14 cellular contexts compared by ENCODE assay signal in the genomic region with DNA sequence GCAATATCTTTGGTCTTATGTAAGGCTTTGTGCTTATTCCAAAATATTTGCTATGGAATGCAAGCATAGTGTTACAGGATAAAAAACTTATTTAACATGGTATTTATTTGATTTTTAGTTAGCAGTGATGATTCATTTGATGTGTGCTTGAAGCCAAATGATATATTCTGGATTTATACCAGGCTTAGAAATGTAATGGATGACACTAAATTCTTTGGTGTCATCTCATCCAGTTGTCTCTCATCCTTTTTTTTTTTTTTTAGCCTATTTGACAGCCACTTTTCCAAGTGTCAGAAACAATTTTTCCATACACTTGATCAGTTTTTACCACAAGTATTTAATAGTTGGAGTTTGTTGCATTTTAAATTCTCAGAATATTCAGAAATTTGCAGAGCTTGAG.
"Had no signal": no experiment of that assay in that cellular context is flagged by ENCODE, and none has a peak within 500 bp of the region (broad histone marks: within the 10 kb centered on the region; RNA-seq: fewer than 3 reads in every experiment).

No MANE protein-coding gene starts in this region.

- H3K4me1 Mint-ChIP-seq: neural crest cell had no signal

- ATAC-seq: heart left ventricle; left colon; psoas muscle; right lobe of liver; stimulated activated naive CD8-positive, alpha-beta T cell treated with anti-CD3 and anti-CD28 coated beads, Interleukin-15, amount 100 ng/mL, for 72 hours; upper lobe of right lung had no signal

- DNase-seq: activated CD4-positive, CD25-positive, alpha-beta regulatory T cell treated with anti-CD3 and anti-CD28 coated beads, Interleukin-2, amount 50 U/mL, for 72 hours; activated naive CD8-positive, alpha-beta T cell treated with anti-CD3 and anti-CD28 coated beads, Interleukin-2, amount 10 ng/mL, durations not matched to agents 7 days and 5 days; anterior cingulate cortex; dorsolateral prefrontal cortex; endodermal cell; heart left ventricle; left colon; psoas muscle; right lobe of liver; stimulated activated naive CD8-positive, alpha-beta T cell treated with anti-CD3 and anti-CD28 coated beads, Interleukin-15, amount 100 ng/mL, for 72 hours; upper lobe of right lung had no signal

- H3K27ac Mint-ChIP-seq: activated naive CD8-positive, alpha-beta T cell treated with anti-CD3 and anti-CD28 coated beads, Interleukin-2, amount 10 ng/mL, durations not matched to agents 7 days and 5 days; activated T-helper 1 cell treated with anti-CD3 and anti-CD28 coated beads, Interleukin-12 subunit alpha, Interleukin-12 subunit beta, Interleukin-2, Interleukin-4 antibody, amounts not matched to agents 30 ng/mL and 10 ng/mL and 1 ng/mL, durations not matched to agents 14 hours and 24 hours and 36 hours; endodermal cell; mesothelial cell of epicardium; stimulated activated naive CD8-positive, alpha-beta T cell treated with anti-CD3 and anti-CD28 coated beads, Interleukin-15, amount 100 ng/mL, for 72 hours had no signal

- H3K9me3 Mint-ChIP-seq: activated naive CD8-positive, alpha-beta T cell treated with anti-CD3 and anti-CD28 coated beads, Interleukin-2, amount 10 ng/mL, durations not matched to agents 7 days and 5 days; endodermal cell; mesothelial cell of epicardium; neural crest cell had no signal

- H3K27me3 Mint-ChIP-seq: activated naive CD8-positive, alpha-beta T cell treated with anti-CD3 and anti-CD28 coated beads, Interleukin-2, amount 10 ng/mL, durations not matched to agents 7 days and 5 days; stimulated activated naive CD8-positive, alpha-beta T cell treated with anti-CD3 and anti-CD28 coated beads, Interleukin-15, amount 100 ng/mL, for 72 hours had no signal

- H3K4me3 Mint-ChIP-seq: activated naive CD8-positive, alpha-beta T cell treated with anti-CD3 and anti-CD28 coated beads, Interleukin-2, amount 10 ng/mL, durations not matched to agents 7 days and 5 days; activated T-helper 1 cell treated with anti-CD3 and anti-CD28 coated beads, Interleukin-12 subunit alpha, Interleukin-12 subunit beta, Interleukin-2, Interleukin-4 antibody, amounts not matched to agents 30 ng/mL and 10 ng/mL and 1 ng/mL, durations not matched to agents 14 hours and 24 hours and 36 hours; endodermal cell; mesothelial cell of epicardium; neural crest cell; stimulated activated naive CD8-positive, alpha-beta T cell treated with anti-CD3 and anti-CD28 coated beads, Interleukin-15, amount 100 ng/mL, for 72 hours had no signal
